ENCODE assay signal across 24 cellular contexts in the genomic region with DNA sequence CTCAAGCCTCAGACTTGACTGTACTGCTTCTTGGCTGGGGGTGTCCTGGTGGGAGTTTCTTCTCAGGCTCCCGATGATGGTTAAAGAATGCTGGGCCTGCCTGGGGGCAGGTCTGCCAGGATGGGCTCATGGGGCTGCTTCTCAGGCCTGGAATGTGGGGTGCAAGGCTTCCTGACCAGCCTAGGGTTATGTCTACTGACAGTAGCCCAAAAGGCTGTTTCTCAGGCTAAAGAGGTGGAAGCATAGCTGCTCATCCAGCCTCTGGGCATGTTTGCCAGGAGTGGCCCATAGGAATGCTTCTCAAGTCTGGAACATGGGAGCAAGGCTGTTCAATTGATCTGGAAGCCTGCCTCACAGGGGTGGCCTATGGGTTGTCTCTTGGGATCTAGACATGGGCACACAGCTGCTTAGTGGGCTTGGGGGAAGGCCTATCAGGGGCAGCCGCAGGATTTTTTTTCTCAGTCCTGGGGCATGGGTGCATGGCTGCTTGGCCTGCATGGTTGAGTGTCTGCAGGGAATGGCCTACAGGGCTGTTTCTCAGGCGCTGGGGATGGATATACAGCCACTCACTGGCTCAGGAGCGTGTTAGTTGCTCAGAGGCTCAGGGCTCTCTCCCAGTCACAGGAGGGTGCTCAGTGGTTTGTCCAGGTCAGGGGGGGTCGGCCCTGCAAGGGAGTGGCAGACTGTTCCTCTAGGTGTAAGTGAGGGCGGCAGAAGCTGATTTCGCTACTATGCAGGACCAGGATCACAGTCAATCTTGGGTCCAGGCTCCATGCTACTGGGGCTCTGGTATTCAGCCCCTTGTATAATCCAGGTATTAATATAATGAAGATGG.
"Had no signal": no experiment of that assay in that cellular context is flagged by ENCODE, and none has a peak within 500 bp of the region (broad histone marks: within the 10 kb centered on the region; RNA-seq: fewer than 3 reads in every experiment).

No MANE protein-coding gene starts in this region.

- H3K4me3 ChIP-seq: coronary artery, esophagus muscularis mucosa, gastroesophageal sphincter, heart left ventricle, lower lobe of right lung, pancreas, suprapubic skin, transverse colon had no signal

- H3K27ac ChIP-seq: coronary artery, esophagus muscularis mucosa, foreskin keratinocyte, gastroesophageal sphincter, heart left ventricle, lower lobe of right lung, neutrophil, pancreas, suprapubic skin, transverse colon had no signal

- H3K4me1 Mint-ChIP-seq: central memory CD8-positive, alpha-beta T cell; memory B cell; natural killer cell; stimulated activated naive CD8-positive, alpha-beta T cell treated with anti-CD3 and anti-CD28 coated beads, Interleukin-15, amount 100 ng/mL, for 72 hours had no signal

- H3K4me3 Mint-ChIP-seq: central memory CD8-positive, alpha-beta T cell; memory B cell; natural killer cell; stimulated activated naive CD8-positive, alpha-beta T cell treated with anti-CD3 and anti-CD28 coated beads, Interleukin-15, amount 100 ng/mL, for 72 hours had no signal

- H3K27me3 Mint-ChIP-seq: central memory CD8-positive, alpha-beta T cell; memory B cell; progenitor cell of endocrine pancreas; stimulated activated naive CD8-positive, alpha-beta T cell treated with anti-CD3 and anti-CD28 coated beads, Interleukin-15, amount 100 ng/mL, for 72 hours had no signal

- H3K27ac Mint-ChIP-seq: memory B cell; natural killer cell; progenitor cell of endocrine pancreas; stimulated activated naive CD8-positive, alpha-beta T cell treated with anti-CD3 and anti-CD28 coated beads, Interleukin-15, amount 100 ng/mL, for 72 hours had no signal

- FAIRE-seq: endothelial cell of umbilical vein, islet of Langerhans, pancreas had no signal

- H3K36me3 ChIP-seq: esophagus muscularis mucosa, gastroesophageal sphincter, heart left ventricle, lower lobe of right lung, neutrophil, pancreas, suprapubic skin, transverse colon had no signal

- H3K27me3 ChIP-seq: esophagus muscularis mucosa, foreskin keratinocyte, gastroesophageal sphincter, heart left ventricle, neutrophil, pancreas, suprapubic skin, transverse colon had no signal

- H3K4me1 ChIP-seq: esophagus muscularis mucosa, foreskin keratinocyte, gastroesophageal sphincter, heart left ventricle, lower lobe of right lung, pancreas, suprapubic skin, transverse colon had no signal

- H3K9me3 ChIP-seq: esophagus muscularis mucosa, gastroesophageal sphincter, lower lobe of right lung, neutrophil, pancreas, suprapubic skin, transverse colon had no signal

- DNase-seq: dermis blood vessel endothelial cell; effector memory CD4-positive, alpha-beta T cell; foreskin keratinocyte; hippocampal formation; left ventricle myocardium superior; lower lobe of right lung; natural killer cell; stimulated activated CD4-positive, alpha-beta T cell treated with anti-CD3 and anti-CD28 coated beads, Interleukin-4, amount 100 ng/mL, for 4 hours; stimulated activated naive CD4-positive, alpha-beta T cell; stimulated activated naive CD8-positive, alpha-beta T cell treated with anti-CD3 and anti-CD28 coated beads, Interleukin-15, amount 100 ng/mL, for 72 hours; transverse colon had no signal

- H3K36me3 Mint-ChIP-seq: memory B cell, natural killer cell had no signal

- ATAC-seq: foreskin keratinocyte; heart left ventricle; left ventricle myocardium superior; pancreas; sciatic nerve; stimulated activated naive CD8-positive, alpha-beta T cell treated with anti-CD3 and anti-CD28 coated beads, Interleukin-15, amount 100 ng/mL, for 72 hours had no signal
